In the genomic region with DNA sequence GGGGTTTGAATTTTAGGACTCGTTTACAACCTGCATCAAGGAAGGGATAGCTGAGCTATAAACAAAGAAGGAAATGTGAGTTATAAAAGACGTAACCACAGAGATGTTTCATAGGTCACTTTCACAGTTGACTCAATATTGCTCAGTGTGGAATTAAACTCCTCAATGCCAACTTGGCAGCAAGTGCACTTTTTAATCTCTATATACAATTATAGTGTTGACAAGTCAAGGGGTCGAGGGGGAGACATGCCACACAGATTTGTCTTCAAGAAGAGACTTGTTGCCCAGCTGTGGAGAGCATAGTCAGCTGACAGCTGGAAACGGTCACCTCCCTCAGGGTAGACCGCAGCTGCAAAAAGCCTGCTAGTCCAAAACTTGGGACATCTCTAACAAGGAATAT, we compare ENCODE assay signal across 33 cellular contexts.
DNase-seq lines count a peak whose midpoint lies in the region; ATAC-seq and TF ChIP-seq lines count a peak whose summit lies in the region.
"Had no signal": no experiment of that assay in that cellular context is flagged by ENCODE, and none has a peak within 500 bp of the region (broad histone marks: within the 10 kb centered on the region; RNA-seq: fewer than 3 reads in every experiment).

No MANE protein-coding gene starts in this region.

- H3K4me3 Mint-ChIP-seq in activated T-helper 1 cell treated with anti-CD3 and anti-CD28 coated beads, Interleukin-12 subunit alpha, Interleukin-12 subunit beta, Interleukin-2, Interleukin-4 antibody, amounts not matched to agents 30 ng/mL and 10 ng/mL and 1 ng/mL, durations not matched to agents 14 hours and 24 hours and 36 hours, result no peak overlapping the region
- H3K4me3 Mint-ChIP-seq: activated naive CD4-positive, alpha-beta T cell treated with anti-CD3 and anti-CD28 coated beads for 36 hours; activated T-cell treated with anti-CD3 and anti-CD28 coated beads, Interleukin-2, amount 50 U/mL, for 72 hours; dendritic cell treated with granulocyte-macrophage colony-stimulating factor and Interleukin-4, amounts not matched to agents 40 ng/mL and 50 ng/mL, for 4 days; endodermal cell; naive thymus-derived CD4-positive, alpha-beta T cell had no signal

- no peak for TF ChIP-seq CTCF in OCI-LY1 (IDR thresholded peaks at IDR 0.05; ENCODE audit: low read length)
- no peak for TF ChIP-seq CTCF in fibroblast of mammary gland (conservative IDR thresholded peaks at IDR 0.05; ENCODE audit: control insufficient read depth, insufficient read depth, low read depth, low read length)

- H3K36me3 ChIP-seq in OCI-LY1 (ENCODE audit: insufficient read depth, low read length), result no peaks in the 10 kb centered on the region
- H3K36me3 ChIP-seq: gastrocnemius medialis, HAP-1, tibial nerve, WERI-Rb-1 had no signal

- H2AFZ ChIP-seq in OCI-LY1 (ENCODE audit: low read length), result 0 out of 2 replicates have a peak overlapping the region, but pooled peaks have one; percentile 51
- H2AFZ ChIP-seq: PC-9 had no signal

- H3K79me2 ChIP-seq in OCI-LY1 (ENCODE audit: insufficient read depth, low read length), result no peaks in the 10 kb centered on the region

- H3K9me2 ChIP-seq in OCI-LY1 (ENCODE audit: low read depth, low read length), result no peaks in the 10 kb centered on the region

- no peak overlapping the region for H3K27ac ChIP-seq in OCI-LY1 (ENCODE audit: low read depth, low read length, poor library complexity, severe bottlenecking)
- H3K27ac ChIP-seq: gastrocnemius medialis, PC-9, psoas muscle, tibial nerve, WERI-Rb-1 had no signal

- H3K4me1 ChIP-seq in OCI-LY1 (ENCODE audit: insufficient read depth, low read length, severe bottlenecking), result peaks cover 18% of the 10 kb centered on the region
- H3K4me1 ChIP-seq: gastrocnemius medialis, HAP-1, psoas muscle, tibial nerve had no signal

- peak; percentile 47 for ATAC-seq in left ventricle myocardium superior
- ATAC-seq: activated T-cell treated with anti-CD3 and anti-CD28 coated beads, Interleukin-2, amount 50 U/mL, for 72 hours; esophagus mucosa; gastrocnemius medialis; naive thymus-derived CD4-positive, alpha-beta T cell; psoas muscle had no signal

- H3K4me2 ChIP-seq in OCI-LY1 (ENCODE audit: low read length), result no peak overlapping the region
- H3K4me2 ChIP-seq: PC-9 had no signal

- H3K9ac ChIP-seq in OCI-LY1 (ENCODE audit: low read length), result no peak overlapping the region

- no peak overlapping the region for H3K27ac Mint-ChIP-seq in activated T-helper 1 cell treated with anti-CD3 and anti-CD28 coated beads, Interleukin-12 subunit alpha, Interleukin-12 subunit beta, Interleukin-2, Interleukin-4 antibody, amounts not matched to agents 30 ng/mL and 10 ng/mL and 1 ng/mL, durations not matched to agents 14 hours and 24 hours and 36 hours
- H3K27ac Mint-ChIP-seq: activated naive CD4-positive, alpha-beta T cell treated with anti-CD3 and anti-CD28 coated beads for 36 hours; activated T-cell treated with anti-CD3 and anti-CD28 coated beads, Interleukin-2, amount 50 U/mL, for 72 hours; dendritic cell treated with granulocyte-macrophage colony-stimulating factor and Interleukin-4, amounts not matched to agents 40 ng/mL and 50 ng/mL, for 4 days; endodermal cell; naive thymus-derived CD4-positive, alpha-beta T cell had no signal

- H3K27me3 ChIP-seq in OCI-LY1 (ENCODE audit: insufficient read depth, low read length), result no peaks in the 10 kb centered on the region
- H3K27me3 ChIP-seq: gastrocnemius medialis, tibial nerve had no signal

- peaks cover 2% of the 10 kb centered on the region for H3K36me3 Mint-ChIP-seq in activated T-helper 1 cell treated with anti-CD3 and anti-CD28 coated beads, Interleukin-12 subunit alpha, Interleukin-12 subunit beta, Interleukin-2, Interleukin-4 antibody, amounts not matched to agents 30 ng/mL and 10 ng/mL and 1 ng/mL, durations not matched to agents 14 hours and 24 hours and 36 hours (ENCODE audit: low read depth)

- H3K9me3 ChIP-seq in OCI-LY1 (ENCODE audit: low read length), result no peaks in the 10 kb centered on the region
- H3K9me3 ChIP-seq: gastrocnemius medialis, HAP-1, psoas muscle, tibial nerve had no signal

- H3K4me1 Mint-ChIP-seq in activated T-helper 1 cell treated with anti-CD3 and anti-CD28 coated beads, Interleukin-12 subunit alpha, Interleukin-12 subunit beta, Interleukin-2, Interleukin-4 antibody, amounts not matched to agents 30 ng/mL and 10 ng/mL and 1 ng/mL, durations not matched to agents 14 hours and 24 hours and 36 hours (ENCODE audit: low read depth), result peaks cover 15% of the 10 kb centered on the region

- H3K9me3 Mint-ChIP-seq in activated T-helper 1 cell treated with anti-CD3 and anti-CD28 coated beads, Interleukin-12 subunit alpha, Interleukin-12 subunit beta, Interleukin-2, Interleukin-4 antibody, amounts not matched to agents 30 ng/mL and 10 ng/mL and 1 ng/mL, durations not matched to agents 14 hours and 24 hours and 36 hours, result peaks cover 2% of the 10 kb centered on the region
- H3K9me3 Mint-ChIP-seq: activated naive CD4-positive, alpha-beta T cell treated with anti-CD3 and anti-CD28 coated beads for 36 hours; activated T-cell treated with anti-CD3 and anti-CD28 coated beads, Interleukin-2, amount 50 U/mL, for 72 hours; dendritic cell treated with granulocyte-macrophage colony-stimulating factor and Interleukin-4, amounts not matched to agents 40 ng/mL and 50 ng/mL, for 4 days; endodermal cell had no signal

- H3F3A ChIP-seq in OCI-LY1 (ENCODE audit: insufficient read depth, low read length), result no peaks in the 10 kb centered on the region

- DNase-seq in left ventricle myocardium superior (no peak), cardiac septum (ENCODE audit: low spot score) (no peak), fibroblast of mammary gland (ENCODE audit: low read depth) (peak; percentile 14), cortex of kidney (lab: John Stamatoyannopoulos, UW) (no peak), NCI-H524 treated with DMSO at 0.1 percent for 48 hours (lab: John Stamatoyannopoulos, UW) (no peak)
- DNase-seq in activated T-helper 1 cell treated with anti-CD3 and anti-CD28 coated beads, Interleukin-12 subunit alpha, Interleukin-12 subunit beta, Interleukin-2, Interleukin-4 antibody, amounts not matched to agents 30 ng/mL and 10 ng/mL and 1 ng/mL, durations not matched to agents 14 hours and 24 hours and 36 hours (ENCODE audit: low spot score), result no peak
- DNase-seq: ACHN; activated CD4-positive, alpha-beta T cell treated with anti-CD3 and anti-CD28 coated beads, Interleukin-2, amount 50 U/mL, for 1 hour; activated naive CD4-positive, alpha-beta T cell treated with anti-CD3 and anti-CD28 coated beads for 36 hours; activated T-cell treated with anti-CD3 and anti-CD28 coated beads, Interleukin-2, amount 50 U/mL, for 72 hours; amniotic stem cell; C1 segment of cervical spinal cord; Calu3; DMS79 treated with DMSO at 0.1 percent for 48 hours; endodermal cell; gastrocnemius medialis; GF-D8; hypothalamus; naive thymus-derived CD4-positive, alpha-beta T cell; NCI-H1436; NCI-H2107; NCI-H446; NK-92 treated with Interleukin-12 subunit alpha and Interleukin-12 subunit beta, amount 100 ng/mL, for 24 hours; nucleus accumbens; PC-9; psoas muscle; SHP77; WERI-Rb-1 had no signal

- intact Hi-C loops in left ventricle myocardium superior (cut with micrococcal nuclease), result no loop called here
- intact Hi-C loops in cardiac septum (cut with DNase I), result no loop called here
- intact Hi-C loops in activated T-helper 1 cell treated with anti-CD3 and anti-CD28 coated beads, Interleukin-12 subunit alpha, Interleukin-12 subunit beta, Interleukin-2, Interleukin-4 antibody, amounts not matched to agents 30 ng/mL and 10 ng/mL and 1 ng/mL, durations not matched to agents 14 hours and 24 hours and 36 hours (cut with micrococcal nuclease), result no loop called here

- H3K27me3 Mint-ChIP-seq in activated T-helper 1 cell treated with anti-CD3 and anti-CD28 coated beads, Interleukin-12 subunit alpha, Interleukin-12 subunit beta, Interleukin-2, Interleukin-4 antibody, amounts not matched to agents 30 ng/mL and 10 ng/mL and 1 ng/mL, durations not matched to agents 14 hours and 24 hours and 36 hours (ENCODE audit: insufficient read depth), result peaks cover 8% of the 10 kb centered on the region
- H3K27me3 Mint-ChIP-seq: dendritic cell treated with granulocyte-macrophage colony-stimulating factor and Interleukin-4, amounts not matched to agents 40 ng/mL and 50 ng/mL, for 4 days had no signal

- H4K20me1 ChIP-seq in OCI-LY1 (ENCODE audit: insufficient read depth, low read length), result no peaks in the 10 kb centered on the region

- H3K4me3 ChIP-seq in OCI-LY1 (ENCODE audit: low read depth, low read length, poor library complexity, severe bottlenecking) (no peak overlapping the region), fibroblast of mammary gland (ENCODE audit: control insufficient read depth, low read depth, low read length) (no peak overlapping the region)
- H3K4me3 ChIP-seq: gastrocnemius medialis, HAP-1, PC-9, psoas muscle, tibial nerve had no signal
